Comparison of ENCODE assay signal across 14 cellular contexts in genomic region chr6:14734052-14734415, GRCh38.
DNase-seq lines count a peak whose midpoint lies in the region; ATAC-seq lines count a peak whose summit lies in the region.
"Had no signal": no experiment of that assay in that cellular context is flagged by ENCODE, and none has a peak within 500 bp of the region (broad histone marks: within the 10 kb centered on the region; RNA-seq: fewer than 3 reads in every experiment).

No MANE protein-coding gene starts in this region.

- DNase-seq in activated CD8-positive, alpha-beta memory T cell treated with anti-CD3 and anti-CD28 coated beads, Interleukin-2, amount 50 U/mL, for 48 hours, result peak; percentile 66
- no peak for DNase-seq in activated CD8-positive, alpha-beta memory T cell treated with anti-CD3 and anti-CD28 coated beads, Interleukin-2, amount 50 U/mL, for 4 hours
- no peak for DNase-seq in T-cell
- no peak for DNase-seq in epithelial cell of prostate (ENCODE audit: low read depth, low spot score)
- no peak for DNase-seq in stimulated activated effector memory CD8-positive, alpha-beta T cell treated with anti-CD3 and anti-CD28 coated beads, Interleukin-12 subunit alpha, Interleukin-12 subunit beta, amount 100 ng/mL, for 72 hours (ENCODE audit: low spot score in 2 of 2)
- no peak for DNase-seq in T-helper 17 cell
- DNase-seq in occipital lobe (lab: John Stamatoyannopoulos, UW), result no peak
- no peak for DNase-seq in central memory CD4-positive, alpha-beta T cell
- DNase-seq: glutamatergic neuron, left colon, NCI-H526, SHP77 had no signal

- H3K9me3 Mint-ChIP-seq in T-cell, result no peaks in the 10 kb centered on the region
- no peaks in the 10 kb centered on the region for H3K9me3 Mint-ChIP-seq in stimulated activated effector memory CD8-positive, alpha-beta T cell treated with anti-CD3 and anti-CD28 coated beads, Interleukin-12 subunit alpha, Interleukin-12 subunit beta, amount 100 ng/mL, for 72 hours

- POLR2A ChIA-PET in T-cell (lab: Charles Lee), result no interaction called here

- peak overlapping the region in 1 of 3 donors; percentile 72 for H3K4me3 Mint-ChIP-seq in T-cell
- peak overlapping the region; percentile 59 for H3K4me3 Mint-ChIP-seq in stimulated activated effector memory CD8-positive, alpha-beta T cell treated with anti-CD3 and anti-CD28 coated beads, Interleukin-12 subunit alpha, Interleukin-12 subunit beta, amount 100 ng/mL, for 72 hours
- no peak overlapping the region for H3K4me3 Mint-ChIP-seq in T-helper 17 cell
- H3K4me3 Mint-ChIP-seq: neural progenitor cell had no signal

- H3K36me3 Mint-ChIP-seq in T-cell, result no peaks in the 10 kb centered on the region
- H3K36me3 Mint-ChIP-seq in stimulated activated effector memory CD8-positive, alpha-beta T cell treated with anti-CD3 and anti-CD28 coated beads, Interleukin-12 subunit alpha, Interleukin-12 subunit beta, amount 100 ng/mL, for 72 hours, result peaks cover 25% of the 10 kb centered on the region
- H3K36me3 Mint-ChIP-seq in T-helper 17 cell (ENCODE audit: low read depth), result no peaks in the 10 kb centered on the region
- H3K36me3 Mint-ChIP-seq: neural progenitor cell had no signal

- no peaks in the 10 kb centered on the region for H3K9me3 ChIP-seq in T-helper 17 cell (ENCODE audit: control insufficient read depth, low read length, poor library complexity, severe bottlenecking)
- H3K9me3 ChIP-seq: adrenal gland had no signal

- peak overlapping the region; percentile 50 to 70 for H3K27ac Mint-ChIP-seq in T-cell
- peak overlapping the region; percentile 95 for H3K27ac Mint-ChIP-seq in stimulated activated effector memory CD8-positive, alpha-beta T cell treated with anti-CD3 and anti-CD28 coated beads, Interleukin-12 subunit alpha, Interleukin-12 subunit beta, amount 100 ng/mL, for 72 hours
- no peak overlapping the region for H3K27ac Mint-ChIP-seq in T-helper 17 cell
- H3K27ac Mint-ChIP-seq: neural progenitor cell had no signal

- peaks cover 71 to 79% (median 75%) of the 10 kb centered on the region in 3 donors for H3K4me1 Mint-ChIP-seq in T-cell
- peaks cover 94% of the 10 kb centered on the region for H3K4me1 Mint-ChIP-seq in stimulated activated effector memory CD8-positive, alpha-beta T cell treated with anti-CD3 and anti-CD28 coated beads, Interleukin-12 subunit alpha, Interleukin-12 subunit beta, amount 100 ng/mL, for 72 hours
- peaks cover 43% of the 10 kb centered on the region for H3K4me1 Mint-ChIP-seq in T-helper 17 cell

- no peaks in the 10 kb centered on the region for H3K27me3 Mint-ChIP-seq in T-cell
- H3K27me3 Mint-ChIP-seq in T-helper 17 cell, result no peaks in the 10 kb centered on the region

- ATAC-seq in T-cell (replicated peaks in 1 of 4) (no peak), T-helper 17 cell (no peak)
- ATAC-seq in stimulated activated effector memory CD8-positive, alpha-beta T cell treated with anti-CD3 and anti-CD28 coated beads, Interleukin-12 subunit alpha, Interleukin-12 subunit beta, amount 100 ng/mL, for 72 hours, result no peak
- ATAC-seq: left colon had no signal

- H3K27ac ChIP-seq in epithelial cell of prostate, result peak overlapping the region; percentile 100
- H3K27ac ChIP-seq: neural progenitor cell had no signal

- CTCF ChIA-PET in T-cell (lab: Charles Lee), result interaction anchor here in 1 of 2 donors (0.7 kb wide), 1 partner anchor 17 kb away, joined by 3 read pairs; no protein-coding TSS in a partner anchor
